In the genomic region with DNA sequence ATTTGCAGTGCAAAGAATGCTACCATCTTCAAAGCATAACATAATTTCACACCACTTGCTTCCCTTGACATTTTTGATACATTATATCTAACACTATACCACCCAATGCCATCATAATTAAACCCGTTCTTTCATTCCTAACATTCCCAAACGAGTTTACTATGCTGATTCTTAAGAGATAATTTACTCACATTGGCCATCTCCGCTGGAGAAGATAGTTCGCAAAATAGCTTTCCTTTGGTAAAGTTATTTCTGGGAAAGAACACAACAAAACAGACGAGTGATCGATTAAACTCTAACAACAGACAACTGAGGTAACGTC, we compare ENCODE assay signal across 8 cellular contexts. TPM values are rescaled to one million over a fixed set of nuclear protein-coding genes. Genes with fewer than 3 reads are reported as not detected.
DNase-seq lines count a peak whose midpoint lies in the region; ATAC-seq and TF ChIP-seq lines count a peak whose summit lies in the region.

No MANE protein-coding gene starts in this region.

- no peak for TF ChIP-seq CTCF in GM12864 (IDR thresholded peaks at IDR 0.05; ENCODE audit: low read depth, low read length, missing control alignments)
- TF ChIP-seq CTCF in fibroblast of villous mesenchyme (IDR thresholded peaks at IDR 0.05; ENCODE audit: insufficient read depth, low read depth, low read length) = no peak
- TF ChIP-seq CTCF in retinal pigment epithelial cell (conservative IDR thresholded peaks at IDR 0.05; ENCODE audit: low read depth, low read length) = no peak

- peaks cover 27% of the 10 kb centered on the region for H3K4me1 Mint-ChIP-seq in T-helper 17 cell

- peaks cover 11% of the 10 kb centered on the region for H3K36me3 Mint-ChIP-seq in T-helper 17 cell (ENCODE audit: low read depth)

- peaks cover 27% of the 10 kb centered on the region for H3K27me3 Mint-ChIP-seq in T-helper 17 cell

- ATAC-seq in T-helper 17 cell = no peak

- no peaks in the 10 kb centered on the region for H3K9me3 ChIP-seq in T-helper 17 cell (ENCODE audit: control insufficient read depth, low read length, poor library complexity, severe bottlenecking)

- H3K4me3 ChIP-seq in GM12864 (ENCODE audit: low read depth, low read length) (peak overlapping the region; percentile 61), fibroblast of villous mesenchyme (ENCODE audit: low read depth, low read length) (peak overlapping the region; percentile 97), retinal pigment epithelial cell (ENCODE audit: low read length) (peak overlapping the region; percentile 100)

- H3K27ac Mint-ChIP-seq in T-helper 17 cell = peak overlapping the region; percentile 100

- no peak for DNase-seq in GM12864 (ENCODE audit: low read depth)
- no peak for DNase-seq in T-helper 17 cell
- DNase-seq in fibroblast of villous mesenchyme (ENCODE audit: low read depth) = no peak
- no peak for DNase-seq in retinal pigment epithelial cell (ENCODE audit: low read depth)
- DNase-seq in GM19240 (ENCODE audit: insufficient read length, low spot score) = no peak
- DNase-seq in Ammon's horn (ENCODE audit: low spot score) = no peak
- no peak for DNase-seq in SIG-M5 (lab: John Stamatoyannopoulos, UW)
- no peak for DNase-seq in stimulated activated CD4-positive, alpha-beta T cell treated with anti-CD3 and anti-CD28 coated beads, Interleukin-2, amount 100 ng/mL, for 24 hours

- H3K4me3 Mint-ChIP-seq in T-helper 17 cell = peak overlapping the region; percentile 98

RNA-seq across cellular contexts. Expression of a gene that starts 0.7 kb away (rescaled TPM):
- total RNA-seq in T-helper 17 cell (10 to 100 TPM; 61.7 to 66.9 TPM), fibroblast of villous mesenchyme (173 and 265 TPM in 2 replicates)
